Comparison of ENCODE assay signal across 20 cellular contexts in the genomic region with DNA sequence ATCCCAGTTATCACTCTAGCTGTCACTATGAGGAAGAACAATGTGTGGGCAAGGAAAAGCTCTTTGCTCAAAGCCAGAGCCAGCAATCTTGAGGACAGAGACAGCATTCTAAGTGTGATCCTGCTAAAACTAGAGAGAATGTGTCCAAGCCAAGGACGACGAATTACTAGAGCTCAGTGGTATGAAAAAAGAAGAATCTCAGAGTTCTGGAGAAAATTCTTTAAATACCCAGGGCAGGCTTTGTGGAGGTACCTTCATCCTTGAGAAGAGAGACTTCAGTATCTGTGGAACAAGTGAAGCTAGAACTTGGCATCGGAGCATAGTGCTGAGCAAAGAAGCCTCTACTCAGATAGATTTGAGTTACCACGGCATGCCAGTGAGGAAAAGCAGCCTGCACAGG.
DNase-seq lines count a peak whose midpoint lies in the region; ATAC-seq and TF ChIP-seq lines count a peak whose summit lies in the region.
"Had no signal": no experiment of that assay in that cellular context is flagged by ENCODE, and none has a peak within 500 bp of the region (broad histone marks: within the 10 kb centered on the region; RNA-seq: fewer than 3 reads in every experiment).

No MANE protein-coding gene starts in this region.

- DNase-seq in RWPE1 (ENCODE audit: low spot score) (no peak), substantia nigra (lab: John Stamatoyannopoulos, UW) (no peak), PC-3 (no peak)
- DNase-seq in CD8-positive, alpha-beta T cell: no peak
- DNase-seq: DMS79, GOT3, HCEC 1CT, Kasumi-1, MG63, NCI-H1417, NCI-H1694 treated with DMSO at 0.1 percent for 48 hours, NCI-H446, SHP77 had no signal

- H3K79me2 ChIP-seq in PC-3 (ENCODE audit: low read length): no peaks in the 10 kb centered on the region

- no peak overlapping the region for H2AFZ ChIP-seq in PC-3 (ENCODE audit: low read length)

- H3K36me3 Mint-ChIP-seq in CD8-positive, alpha-beta T cell: no peaks in the 10 kb centered on the region

- H3K27ac ChIP-seq in RWPE1: peak overlapping the region; percentile 66; the same call in 1 of the 2 replicates
- peak overlapping the region; percentile 55 for H3K27ac ChIP-seq in cingulate gyrus (ENCODE audit: low read depth, low read length)
- H3K27ac ChIP-seq in muscle layer of colon (ENCODE audit: low read depth, low read length): peak overlapping the region; percentile 7
- peak overlapping the region; percentile 80 for H3K27ac ChIP-seq in substantia nigra (ENCODE audit: low read depth, low read length, poor library complexity, severe bottlenecking)
- no peak overlapping the region for H3K27ac ChIP-seq in CD8-positive, alpha-beta T cell (ENCODE audit: low read depth, low read length)
- H3K27ac ChIP-seq in PC-3 (ENCODE audit: low read length): no peak overlapping the region
- H3K27ac ChIP-seq: SK-N-MC had no signal

- H3K4me1 Mint-ChIP-seq in CD8-positive, alpha-beta T cell (ENCODE audit: low read depth): peaks cover 3% of the 10 kb centered on the region

- H3K36me3 ChIP-seq in muscle layer of colon (ENCODE audit: insufficient read depth, low read length) (no peaks in the 10 kb centered on the region), PC-3 (ENCODE audit: low read depth, low read length) (no peaks in the 10 kb centered on the region)
- no peaks in the 10 kb centered on the region for H3K36me3 ChIP-seq in CD8-positive, alpha-beta T cell (ENCODE audit: insufficient read depth, low read length)
- H3K36me3 ChIP-seq: BE2C had no signal

- H3K27ac Mint-ChIP-seq in CD8-positive, alpha-beta T cell: no peak overlapping the region

- H3K9me2 ChIP-seq in PC-3 (replicated peaks; ENCODE audit: low read length): no peaks in the 10 kb centered on the region

- H3K27me3 ChIP-seq in muscle layer of colon (ENCODE audit: control insufficient read depth in 1 of 2, insufficient read depth in 2 of 2, low read length in 2 of 2): no peaks in the 10 kb centered on the region
- no peaks in the 10 kb centered on the region for H3K27me3 ChIP-seq in CD8-positive, alpha-beta T cell (ENCODE audit: insufficient read depth, low read length)
- H3K27me3 ChIP-seq in PC-3 (ENCODE audit: low read length): no peaks in the 10 kb centered on the region
- H3K27me3 ChIP-seq: BE2C, MG63 had no signal

- no TSS peak for BruUV-seq in PC-3 (replicated peaks; lab: Mats Ljungman, UMichigan)

- intact Hi-C loops in CD8-positive, alpha-beta T cell (cut with DNase I, micrococcal nuclease): no loop called here
- intact Hi-C loops in PC-3 (cut with micrococcal nuclease): loop anchor here (2.0 to 5.0 kb wide), 3 partner anchors 61 to 358 kb away; no protein-coding TSS in a partner anchor

- ATAC-seq in CD8-positive, alpha-beta T cell: no peak
- no peak for ATAC-seq in HG02763 (IDR thresholded peaks at IDR 0.05; ENCODE audit: unreplicated experiment)
- ATAC-seq in PC-3: no peak
- no peak for ATAC-seq in GM21786 (IDR thresholded peaks at IDR 0.05; ENCODE audit: unreplicated experiment)

- TF ChIP-seq CTCF in RWPE1 (conservative IDR thresholded peaks at IDR 0.05; ENCODE audit: low read depth) (no peak), PC-3 (conservative IDR thresholded peaks at IDR 0.05; ENCODE audit: low read depth, low read length) (no peak)
- no peak for TF ChIP-seq CTCF in CD8-positive, alpha-beta T cell (IDR thresholded peaks at IDR 0.05)

- CTCF ChIA-PET in RWPE1 (lab: Yijun Ruan, JAX): interaction anchor here (0.7 kb wide), 1 partner anchor 175 kb away, joined by 4 read pairs; no protein-coding TSS in a partner anchor
- CTCF ChIA-PET in CD8-positive, alpha-beta T cell (lab: Charles Lee): no interaction called here
- CTCF ChIA-PET in PC-3 (lab: Charles Lee): interaction anchor here (0.6 kb wide), 1 partner anchor 21 kb away, joined by 3 read pairs; no protein-coding TSS in a partner anchor

- POLR2A ChIA-PET in RWPE1 (lab: Yijun Ruan, JAX; ENCODE audit: low non-redundant PET) (no interaction called here), PC-3 (lab: Charles Lee; ENCODE audit: unreplicated experiment) (interaction anchor here (1.0 kb wide), 1 partner anchor 19 kb away, joined by 5 read pairs; no protein-coding TSS in a partner anchor)
- POLR2A ChIA-PET in CD8-positive, alpha-beta T cell (lab: Charles Lee): no interaction called here

- no peaks in the 10 kb centered on the region for H3F3A ChIP-seq in PC-3 (ENCODE audit: low read length, unreplicated experiment)

- H3K9me3 Mint-ChIP-seq in CD8-positive, alpha-beta T cell: peaks cover 3% of the 10 kb centered on the region

- H3K9ac ChIP-seq in muscle layer of colon (ENCODE audit: low read length) (no peak overlapping the region), PC-3 (ENCODE audit: low read length) (no peak overlapping the region)

- no peak overlapping the region for H3K4me3 Mint-ChIP-seq in CD8-positive, alpha-beta T cell

- H3K4me2 ChIP-seq in PC-3 (ENCODE audit: low read length): no peak overlapping the region

- H3K4me3 ChIP-seq in muscle layer of colon (ENCODE audit: low read depth in 1 of 2, low read length in 2 of 2): no peak overlapping the region
- H3K4me3 ChIP-seq in CD8-positive, alpha-beta T cell (ENCODE audit: low read depth, low read length): no peak overlapping the region
- H3K4me3 ChIP-seq in PC-3 (ENCODE audit: low read length): no peak overlapping the region
- H3K4me3 ChIP-seq: A549, MG63, SK-N-MC had no signal

- H3K27me3 Mint-ChIP-seq in CD8-positive, alpha-beta T cell (ENCODE audit: low read depth): no peaks in the 10 kb centered on the region

- H3K4me1 ChIP-seq in muscle layer of colon (ENCODE audit: insufficient read depth, low read length) (peaks cover 28% of the 10 kb centered on the region), PC-3 (ENCODE audit: insufficient read depth, low read length) (peaks cover 13% of the 10 kb centered on the region)
- H3K4me1 ChIP-seq in CD8-positive, alpha-beta T cell (ENCODE audit: insufficient read depth, low read length): no peaks in the 10 kb centered on the region

- no peaks in the 10 kb centered on the region for H4K20me1 ChIP-seq in PC-3 (ENCODE audit: low read length)

- no peaks in the 10 kb centered on the region for H3K9me3 ChIP-seq in muscle layer of colon (ENCODE audit: low read length)
- no peaks in the 10 kb centered on the region for H3K9me3 ChIP-seq in CD8-positive, alpha-beta T cell (ENCODE audit: low read length)
- H3K9me3 ChIP-seq in PC-3 (ENCODE audit: low read length): no peaks in the 10 kb centered on the region
- H3K9me3 ChIP-seq: A549, BE2C, MG63 had no signal

Comparison
In these comparisons a context has a peak if more than half of its experiments do, and no peak if none do; other contexts are left out.
1. H3K27ac ChIP-seq: peak in RWPE1 (single experiment), cingulate gyrus (single experiment), muscle layer of colon (single experiment) and substantia nigra (single experiment); none in CD8-positive, alpha-beta T cell (single experiment) and PC-3 (single experiment).